In genomic region chr19:6832412-6832811, GRCh38 we compare ENCODE assay signal across 1 cellular context.
A peak's percentile ranks its signal among the peaks of the same experiment; 100 is the strongest.
TF ChIP-seq lines count a peak whose summit lies in the region.

No MANE protein-coding gene starts in this region.

TF ChIP-seq in K562, 482 proteins besides CTCF, POLR2A, EP300 and RAD21:
- TF ChIP-seq ZNF512 (tag; IDR thresholded peaks at IDR 0.05) (peak; percentile 43; the same call in 1 of the 2 replicates), TSHZ1 (CRISPR knock-in tag; IDR thresholded peaks at IDR 0.05) (no peak), ZFPM2 (CRISPR knock-in tag; IDR thresholded peaks at IDR 0.05) (no peak), ZBED1 (IDR thresholded peaks at IDR 0.05) (no peak), KDM2B (CRISPR knock-in tag; IDR thresholded peaks at IDR 0.05) (no peak), THRB (CRISPR knock-in tag; conservative IDR thresholded peaks at IDR 0.05) (0 out of 2 replicates have a peak, but pooled peaks have one; percentile 14), ZNF263 (CRISPR knock-in tag; IDR thresholded peaks at IDR 0.05; ENCODE audit: borderline replicate concordance) (peak; percentile 92), ZNF79 (CRISPR knock-in tag; IDR thresholded peaks at IDR 0.05; ENCODE audit: low read depth) (no peak), OTX1 (CRISPR knock-in tag; IDR thresholded peaks at IDR 0.05) (peak; percentile 58; the same call in 1 of the 2 replicates), NFE2 (IDR thresholded peaks at IDR 0.05; ENCODE audit: low read depth) (no peak), CUX1 (CRISPR knock-in tag; IDR thresholded peaks at IDR 0.05) (no peak)
